In the genomic region with DNA sequence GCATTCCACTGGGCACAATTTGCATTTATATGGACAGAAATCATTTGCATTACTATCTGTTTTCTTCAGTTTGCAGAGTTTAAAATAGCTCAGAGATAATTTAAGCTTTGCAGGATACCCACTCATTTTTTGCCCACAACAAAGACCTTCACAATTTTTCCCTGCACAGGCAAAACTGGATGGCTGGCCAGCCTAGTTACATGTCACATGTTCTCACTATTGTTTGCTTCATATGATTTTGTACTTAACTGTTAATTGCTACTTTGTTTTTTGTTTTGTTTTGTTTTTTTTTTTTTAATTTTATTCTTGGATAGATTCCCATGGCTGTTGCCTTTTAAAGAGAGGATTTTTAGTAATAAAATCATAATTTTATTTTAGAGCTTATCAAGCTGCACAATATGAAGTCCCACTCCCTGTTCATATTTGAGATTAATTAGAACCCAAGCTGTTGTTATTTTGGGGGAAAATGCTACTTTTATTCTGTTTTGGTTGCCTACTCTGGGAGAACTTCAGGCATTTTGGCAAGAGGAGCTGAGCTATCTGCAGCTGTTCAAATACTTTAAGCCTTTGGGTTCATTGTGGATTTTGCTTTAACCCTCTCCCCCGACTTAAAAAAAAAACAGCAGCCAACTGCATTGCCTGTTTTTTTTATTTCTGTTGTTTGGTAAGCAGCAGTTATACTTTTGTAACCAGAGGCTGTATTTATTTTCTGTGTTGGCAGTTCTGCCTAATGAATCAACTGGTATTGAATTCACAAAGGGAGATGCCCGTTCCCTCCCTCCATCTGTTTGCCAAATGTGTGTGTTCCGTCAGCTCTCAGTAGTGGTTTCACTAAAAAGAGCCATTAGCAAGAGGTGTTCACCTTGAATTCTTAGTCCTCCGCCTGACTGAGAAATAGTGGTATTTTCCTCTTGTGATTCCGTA, we compare ENCODE assay signal across 16 cellular contexts.
DNase-seq lines count a peak whose midpoint lies in the region; ATAC-seq and TF ChIP-seq lines count a peak whose summit lies in the region.
"Had no signal": no experiment of that assay in that cellular context is flagged by ENCODE, and none has a peak within 500 bp of the region (broad histone marks: within the 10 kb centered on the region; RNA-seq: fewer than 3 reads in every experiment).

No MANE protein-coding gene starts in this region.

- TF ChIP-seq CTCF in fibroblast of villous mesenchyme (IDR thresholded peaks at IDR 0.05; ENCODE audit: insufficient read depth, low read depth, low read length) = no peak

- H3K4me1 Mint-ChIP-seq in stimulated activated naive CD8-positive, alpha-beta T cell treated with anti-CD3 and anti-CD28 coated beads, Interleukin-15, amount 100 ng/mL, for 72 hours = no peaks in the 10 kb centered on the region

- no peak overlapping the region for H3K27ac Mint-ChIP-seq in stimulated activated naive CD8-positive, alpha-beta T cell treated with anti-CD3 and anti-CD28 coated beads, Interleukin-15, amount 100 ng/mL, for 72 hours
- H3K27ac Mint-ChIP-seq: activated T-helper 2 cell treated with anti-CD3 and anti-CD28 coated beads, Interferon-gamma antibody, Interleukin-2, Interleukin-4, amounts not matched to agents 10 μg/mL and 5 μg/mL and 100 μg/mL, durations not matched to agents 14 hours and 24 hours and 36 hours; T-helper 17 cell had no signal

- no peaks in the 10 kb centered on the region for H3K27me3 Mint-ChIP-seq in stimulated activated naive CD8-positive, alpha-beta T cell treated with anti-CD3 and anti-CD28 coated beads, Interleukin-15, amount 100 ng/mL, for 72 hours
- H3K27me3 Mint-ChIP-seq: naive B cell, T-helper 17 cell had no signal

- H3K9me3 Mint-ChIP-seq in stimulated activated naive CD8-positive, alpha-beta T cell treated with anti-CD3 and anti-CD28 coated beads, Interleukin-15, amount 100 ng/mL, for 72 hours = no peaks in the 10 kb centered on the region
- H3K9me3 Mint-ChIP-seq: activated T-helper 2 cell treated with anti-CD3 and anti-CD28 coated beads, Interferon-gamma antibody, Interleukin-2, Interleukin-4, amounts not matched to agents 10 μg/mL and 5 μg/mL and 100 μg/mL, durations not matched to agents 14 hours and 24 hours and 36 hours; naive B cell had no signal

- peak; percentile 14 for DNase-seq in AG08395 (ENCODE audit: low spot score)
- DNase-seq in NCI-H1048 (lab: John Stamatoyannopoulos, UW) = peak; percentile 71
- peak; percentile 66 for DNase-seq in NCI-H345 treated with DMSO at 0.1 percent for 48 hours (lab: John Stamatoyannopoulos, UW; ENCODE audit: unreplicated experiment)
- peak; percentile 17 for DNase-seq in fibroblast of villous mesenchyme (ENCODE audit: low read depth)
- no peak for DNase-seq in stimulated activated naive CD8-positive, alpha-beta T cell treated with anti-CD3 and anti-CD28 coated beads, Interleukin-15, amount 100 ng/mL, for 72 hours
- DNase-seq: activated CD4-positive, alpha-beta T cell treated with anti-CD3 and anti-CD28 coated beads, Interleukin-2, amount 50 U/mL, for 1 hour; central memory CD4-positive, alpha-beta T cell; naive B cell; PC-3; T-helper 17 cell; tibial artery had no signal

- H3K4me3 ChIP-seq in fibroblast of villous mesenchyme (ENCODE audit: low read depth, low read length) = no peak overlapping the region
- H3K4me3 ChIP-seq: tibial artery had no signal

- no peak overlapping the region for H3K4me3 Mint-ChIP-seq in stimulated activated naive CD8-positive, alpha-beta T cell treated with anti-CD3 and anti-CD28 coated beads, Interleukin-15, amount 100 ng/mL, for 72 hours
- H3K4me3 Mint-ChIP-seq: naive B cell, T-helper 17 cell had no signal

- no peak for ATAC-seq in GM19035 (IDR thresholded peaks at IDR 0.05; ENCODE audit: unreplicated experiment)
- no peak for ATAC-seq in GM21447 (IDR thresholded peaks at IDR 0.05; ENCODE audit: unreplicated experiment)
- ATAC-seq in stimulated activated naive CD8-positive, alpha-beta T cell treated with anti-CD3 and anti-CD28 coated beads, Interleukin-15, amount 100 ng/mL, for 72 hours = no peak
- ATAC-seq in GM21825 (IDR thresholded peaks at IDR 0.05; ENCODE audit: unreplicated experiment) = no peak
- ATAC-seq: esophagus mucosa, PC-3, T-helper 17 cell had no signal

Comparison
In these comparisons a context has a peak if more than half of its experiments do, and no peak if none do; other contexts are left out.
1. DNase-seq: peak in AG08395 (single experiment), NCI-H1048 (single experiment), NCI-H345 treated with DMSO at 0.1 percent for 48 hours (single experiment) and fibroblast of villous mesenchyme (single experiment); none in stimulated activated naive CD8-positive, alpha-beta T cell treated with anti-CD3 and anti-CD28 coated beads, Interleukin-15, amount 100 ng/mL, for 72 hours (0 of 2).